ENCODE assay signal across 8 cellular contexts in genomic region chr2:55014962-55015939, GRCh38. TPM values are rescaled to one million over a fixed set of nuclear protein-coding genes. Genes with fewer than 3 reads are reported as not detected.
DNase-seq lines count a peak whose midpoint lies in the region; ATAC-seq and TF ChIP-seq lines count a peak whose summit lies in the region.

No MANE protein-coding gene starts in this region.

- no peak for ATAC-seq in GM21825 (IDR thresholded peaks at IDR 0.05; ENCODE audit: unreplicated experiment)
- no peak for ATAC-seq in GM19023 (IDR thresholded peaks at IDR 0.05; ENCODE audit: unreplicated experiment)

- H3K4me1 Mint-ChIP-seq in CD14-positive monocyte, result peaks cover 63% of the 10 kb centered on the region
- H3K4me1 Mint-ChIP-seq in activated naive CD4-positive, alpha-beta T cell treated with anti-CD3 and anti-CD28 coated beads for 36 hours (ENCODE audit: low read depth), result peaks cover 25% of the 10 kb centered on the region

- peak overlapping the region in 5 of 7 donors; percentile 27 to 75 (median 56) for H3K27ac Mint-ChIP-seq in CD14-positive monocyte
- no peak overlapping the region for H3K27ac Mint-ChIP-seq in activated naive CD4-positive, alpha-beta T cell treated with anti-CD3 and anti-CD28 coated beads for 36 hours

- TF ChIP-seq CTCF in CD14-positive monocyte (IDR thresholded peaks at IDR 0.05) (peak; percentile 68), GM13976 (IDR thresholded peaks at IDR 0.05; ENCODE audit: borderline replicate concordance, control extremely low read depth, extremely low read depth, insufficient read depth, missing control alignments) (peak; percentile 55)

- H3K9me3 Mint-ChIP-seq in CD14-positive monocyte, result no peaks in the 10 kb centered on the region
- H3K9me3 Mint-ChIP-seq in activated naive CD4-positive, alpha-beta T cell treated with anti-CD3 and anti-CD28 coated beads for 36 hours, result peaks cover 2% of the 10 kb centered on the region

- in situ Hi-C loops in GM13976 (cut with MboI; ENCODE audit: low sequenced_read_pairs, unreplicated experiment), result loop anchor here (10.0 kb wide), 1 partner anchor 150 kb away; no protein-coding TSS in a partner anchor

- intact Hi-C loops in CD14-positive monocyte (cut with micrococcal nuclease), result loop anchor here (5.0 kb wide), 2 partner anchors 32 to 152 kb away; no protein-coding TSS in a partner anchor
- intact Hi-C loops in activated naive CD4-positive, alpha-beta T cell treated with anti-CD3 and anti-CD28 coated beads for 36 hours (cut with micrococcal nuclease), result loop anchor here (1.0 to 5.0 kb wide), 9 partner anchors 35 to 493 kb away; partner anchors contain the start of gene RTN4

- peaks cover 0 to 3% of the 10 kb centered on the region in 2 donors for H3K36me3 Mint-ChIP-seq in CD14-positive monocyte
- H3K36me3 Mint-ChIP-seq in activated naive CD4-positive, alpha-beta T cell treated with anti-CD3 and anti-CD28 coated beads for 36 hours (ENCODE audit: low read depth), result peaks cover 8% of the 10 kb centered on the region

- H3K27me3 Mint-ChIP-seq in CD14-positive monocyte (ENCODE audit: low read depth in 3 of 3), result no peaks in the 10 kb centered on the region
- H3K27me3 Mint-ChIP-seq in activated naive CD4-positive, alpha-beta T cell treated with anti-CD3 and anti-CD28 coated beads for 36 hours (ENCODE audit: low read depth), result no peaks in the 10 kb centered on the region

- DNase-seq in CD14-positive monocyte (ENCODE audit: low spot score) (no peak), GM13976 (ENCODE audit: low spot score) (peak; percentile 23), NCI-H82 treated with DMSO at 0.1 percent for 48 hours (lab: John Stamatoyannopoulos, UW; ENCODE audit: unreplicated experiment) (peak; percentile 28), glomerular endothelial cell (ENCODE audit: extremely low read depth, low read depth, low spot score) (peak; percentile 37), pulmonary artery endothelial cell (ENCODE audit: low read depth, low spot score) (peak; percentile 36)
- peak; percentile 60 for DNase-seq in activated naive CD4-positive, alpha-beta T cell treated with anti-CD3 and anti-CD28 coated beads for 36 hours

- no peak overlapping the region for H3K4me3 Mint-ChIP-seq in CD14-positive monocyte
- H3K4me3 Mint-ChIP-seq in activated naive CD4-positive, alpha-beta T cell treated with anti-CD3 and anti-CD28 coated beads for 36 hours, result no peak overlapping the region

- CTCF ChIA-PET in activated naive CD4-positive, alpha-beta T cell treated with anti-CD3 and anti-CD28 coated beads for 36 hours (lab: Charles Lee), result interaction anchor here (1.0 to 5.0 kb wide), 7 partner anchors 10 to 159 kb away, joined by 3 to 40 read pairs (median 9); no protein-coding TSS in a partner anchor

RNA-seq across cellular contexts. Expression of gene RTN4, which starts 35.0 kb away (rescaled TPM):
- 100 to 1,000 TPM; 111 to 163 TPM for polyA plus RNA-seq in CD14-positive monocyte
- 10 to 100 TPM; 76.4 to 76.7 TPM for total RNA-seq in activated naive CD4-positive, alpha-beta T cell treated with anti-CD3 and anti-CD28 coated beads for 36 hours
- total RNA-seq in glomerular endothelial cell, result 696 and 759 TPM in 2 replicates
- 273 and 321 TPM in 2 replicates for total RNA-seq in pulmonary artery endothelial cell
